ENCODE assay signal across 1 cellular context in the genomic region with DNA sequence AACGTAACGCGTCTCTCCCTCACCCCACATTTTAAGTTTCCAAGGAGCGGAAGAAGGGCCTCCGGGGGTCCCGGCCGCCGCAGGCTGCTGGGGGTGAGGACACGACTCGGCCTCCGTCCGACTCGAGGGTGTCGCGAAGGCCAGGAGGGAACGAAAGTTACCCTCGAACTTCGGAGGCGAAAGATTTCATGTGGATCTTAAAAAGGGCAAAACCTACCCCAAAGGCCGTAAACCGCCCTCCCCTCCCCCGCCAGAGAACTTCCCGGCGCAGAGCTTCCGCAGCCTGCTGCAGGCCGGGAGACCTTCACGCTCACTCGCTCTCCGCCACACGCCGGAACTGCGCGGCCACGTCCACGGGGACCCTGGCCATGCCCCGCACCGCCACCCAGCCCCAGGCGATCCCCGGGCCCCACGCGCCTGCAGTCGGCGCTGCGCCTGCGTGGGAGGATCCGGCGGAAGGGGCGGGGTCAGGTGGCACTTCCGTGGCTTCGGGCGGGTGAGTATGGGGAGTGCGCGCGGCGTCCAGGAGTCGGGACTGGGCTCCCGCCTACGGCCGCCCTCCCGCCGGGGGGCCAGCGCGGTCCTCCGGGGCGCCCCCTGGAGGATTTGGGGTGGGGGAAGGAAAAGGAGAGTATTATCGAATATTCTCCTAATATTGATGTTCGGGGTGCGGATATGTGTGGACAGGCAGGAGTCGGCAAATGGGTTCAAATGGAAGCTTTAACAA.
TF ChIP-seq lines count a peak whose summit lies in the region.

Gene MMAA, plus strand, starts transcription at position 474 of the 727 bp plus-strand sequence. CDS start 19,755 bp downstream, outside the sequence.

TF ChIP-seq in A549, 52 proteins besides CTCF, POLR2A, EP300 and RAD21 (continued from another document):
- TF ChIP-seq MAX (IDR thresholded peaks at IDR 0.05) (peak; percentile 91), ESRRA (IDR thresholded peaks at IDR 0.05; ENCODE audit: borderline replicate concordance, low read length) (no peak), ATOH8 (CRISPR knock-in tag; IDR thresholded peaks at IDR 0.05; ENCODE audit: low read depth) (no peak), HOXA7 (CRISPR knock-in tag; IDR thresholded peaks at IDR 0.05) (no peak), FOXS1 (CRISPR knock-in tag; IDR thresholded peaks at IDR 0.05) (no peak), SMC3 (IDR thresholded peaks at IDR 0.05) (peak; percentile 48; the same call in 2 of the 3 replicates), EHMT2 (IDR thresholded peaks at IDR 0.05; ENCODE audit: low read depth) (no peak), KDM5A (IDR thresholded peaks at IDR 0.05) (no peak), HMGXB4 (CRISPR knock-in tag; IDR thresholded peaks at IDR 0.05; ENCODE audit: borderline replicate concordance) (no peak)
